7 cellular contexts compared by ENCODE assay signal in the genomic region with DNA sequence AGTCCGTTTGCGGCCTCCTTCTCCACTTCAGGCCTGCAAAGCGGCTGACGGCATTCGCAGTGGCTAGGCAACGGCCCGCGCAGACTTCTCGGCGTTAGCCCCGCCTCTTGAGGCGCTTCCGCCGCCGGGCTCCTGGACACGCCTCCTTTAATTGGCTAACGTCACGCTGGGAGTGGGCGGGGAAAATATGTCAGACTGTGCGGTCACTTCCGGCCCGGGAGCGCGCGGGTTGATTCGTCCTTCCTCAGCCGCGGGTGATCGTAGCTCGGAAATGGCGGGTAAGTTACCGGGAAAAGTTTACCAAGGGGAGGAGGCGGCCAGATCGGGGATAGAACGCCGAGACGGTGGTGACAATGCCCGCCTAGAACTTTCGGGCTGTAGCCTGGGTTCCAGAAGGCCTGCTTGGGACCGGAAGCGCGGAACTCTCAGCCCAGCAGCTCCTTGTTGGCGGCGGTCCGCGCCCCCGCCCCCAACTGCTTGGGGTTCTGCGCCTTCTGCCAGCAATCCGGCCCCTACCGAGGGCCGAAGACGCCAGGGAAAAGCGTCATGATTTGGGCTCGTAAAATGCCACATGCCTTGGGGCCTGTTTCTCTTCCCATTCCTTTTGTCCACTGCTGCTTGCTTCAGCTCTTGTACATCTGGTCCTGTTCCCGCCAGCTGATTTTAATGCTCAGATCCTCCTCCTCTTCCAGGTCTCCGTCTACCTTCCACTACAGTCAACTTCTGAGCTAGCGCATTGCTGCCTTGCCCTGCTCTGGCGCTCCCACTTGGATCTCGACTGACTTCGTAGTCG. TPM values are rescaled to one million over a fixed set of nuclear protein-coding genes. Genes with fewer than 3 reads are reported as not detected.
DNase-seq lines count a peak whose midpoint lies in the region; ATAC-seq and TF ChIP-seq lines count a peak whose summit lies in the region.

A gene with protein sequence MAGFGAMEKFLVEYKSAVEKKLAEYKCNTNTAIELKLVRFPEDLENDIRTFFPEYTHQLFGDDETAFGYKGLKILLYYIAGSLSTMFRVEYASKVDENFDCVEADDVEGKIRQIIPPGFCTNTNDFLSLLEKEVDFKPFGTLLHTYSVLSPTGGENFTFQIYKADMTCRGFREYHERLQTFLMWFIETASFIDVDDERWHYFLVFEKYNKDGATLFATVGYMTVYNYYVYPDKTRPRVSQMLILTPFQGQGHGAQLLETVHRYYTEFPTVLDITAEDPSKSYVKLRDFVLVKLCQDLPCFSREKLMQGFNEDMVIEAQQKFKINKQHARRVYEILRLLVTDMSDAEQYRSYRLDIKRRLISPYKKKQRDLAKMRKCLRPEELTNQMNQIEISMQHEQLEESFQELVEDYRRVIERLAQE (plus strand): TSS at position 232 of the 793 bp plus-strand sequence. CDS start 40 bp downstream, at position 272.

- no peaks in the 10 kb centered on the region for H3K27me3 ChIP-seq in hepatocyte

- no peaks in the 10 kb centered on the region for H3K9me3 ChIP-seq in hepatocyte (ENCODE audit: low read depth)

- H3K4me2 ChIP-seq in hepatocyte = peak within 1 kb of the TSS; percentile 82

- no peaks in the 10 kb centered on the region for H4K20me1 ChIP-seq in hepatocyte (ENCODE audit: insufficient read depth, poor library complexity, severe bottlenecking)

- DNase-seq in NCI-H2081 (lab: John Stamatoyannopoulos, UW) (peak; percentile 98), T1000 (lab: John Stamatoyannopoulos, UW) (peak; percentile 95), astrocyte of the hippocampus (ENCODE audit: low read depth, low spot score) (peak; percentile 99), hepatocyte (ENCODE audit: low spot score) (peak; percentile 99), renal cortical epithelial cell (ENCODE audit: low read depth) (peak; percentile 92)

- TF ChIP-seq CTCF in hepatocyte (IDR thresholded peaks at IDR 0.05; ENCODE audit: poor library complexity) = no peak

- H3K27ac ChIP-seq in hepatocyte = peak within 1 kb of the TSS; percentile 94

- H2AFZ ChIP-seq in hepatocyte = peak within 1 kb of the TSS; percentile 96

- H3K79me2 ChIP-seq in hepatocyte = peaks cover 41% of the 10 kb centered on the region

- 1% methylated on average over 54 of the region's 61 CpGs for WGBS in hepatocyte (ENCODE audit: low lambda C conversion rate, missing lambda C conversion rate)

- H3K4me1 ChIP-seq in hepatocyte (ENCODE audit: insufficient read depth) = peaks cover 9% of the 10 kb centered on the region

- H3K9me2 ChIP-seq in hepatocyte (replicated peaks; ENCODE audit: insufficient read depth) = no peaks in the 10 kb centered on the region

- ATAC-seq in GM18508 (IDR thresholded peaks at IDR 0.05; ENCODE audit: insufficient read depth, unreplicated experiment) (peak; percentile 71), HG03025 (IDR thresholded peaks at IDR 0.05; ENCODE audit: low FRiP score, unreplicated experiment) (peak; percentile 95)

- no peaks in the 10 kb centered on the region for H3K36me3 ChIP-seq in hepatocyte (replicated peaks; ENCODE audit: insufficient read depth, low read depth)

- peak within 1 kb of the TSS; percentile 66 for H3K4me3 ChIP-seq in hepatocyte

RNA-seq across cellular contexts. Expression of the gene that starts here (rescaled TPM):
- 34.4 and 35.3 TPM in 2 replicates for total RNA-seq in hepatocyte
- polyA plus RNA-seq in hepatocyte = 54.3 and 56.7 TPM in 2 replicates
- 39.8 and 60.1 TPM in 2 replicates for total RNA-seq in renal cortical epithelial cell

Comparison
In these comparisons a context has a peak if more than half of its experiments do, and no peak if none do; other contexts are left out.
1. Peak in every context shown above with its lines: DNase-seq, ATAC-seq, H3K4me3 ChIP-seq and H3K27ac ChIP-seq.